In the genomic region with DNA sequence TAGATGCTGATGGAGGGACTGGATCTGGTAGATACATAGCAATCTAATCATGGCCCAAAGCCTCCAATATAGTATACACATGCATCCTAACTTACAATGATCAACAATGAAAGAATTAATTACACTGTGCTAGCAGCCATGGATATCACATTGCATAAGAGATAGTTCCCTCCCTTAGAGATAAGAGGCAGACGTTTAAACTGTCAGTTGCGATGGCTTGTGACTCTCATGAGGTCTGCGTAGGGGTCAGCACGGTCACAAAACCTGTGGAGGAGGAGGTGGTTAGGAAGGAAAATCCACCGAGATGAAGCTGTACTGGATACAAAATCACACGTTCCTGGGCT, we compare ENCODE assay signal across 1 cellular context.
TF ChIP-seq lines count a peak whose summit lies in the region.

No MANE protein-coding gene starts in this region.

TF ChIP-seq in K562, 482 proteins besides CTCF, POLR2A, EP300 and RAD21 (continued from another document and continues in another):
- TF ChIP-seq YY1 (IDR thresholded peaks at IDR 0.05; ENCODE audit: borderline replicate concordance in 1 of 3, control insufficient read depth in 1 of 3, extremely low read depth in 1 of 3, insufficient read depth in 3 of 3, insufficient read length in 1 of 3, insufficient replicate concordance in 2 of 3, low read depth in 1 of 3, low read length in 2 of 3), result no peak
- no peak for TF ChIP-seq ZNF407 (IDR thresholded peaks at IDR 0.05; ENCODE audit: low read depth)
- no peak for TF ChIP-seq HNRNPK (IDR thresholded peaks at IDR 0.05; ENCODE audit: low read depth, low read length, poor library complexity, severe bottlenecking)
- no peak for TF ChIP-seq SFPQ (IDR thresholded peaks at IDR 0.05; ENCODE audit: low read depth, low read length)
- no peak for TF ChIP-seq YBX1 (IDR thresholded peaks at IDR 0.05)
- TF ChIP-seq ADNP (tag; IDR thresholded peaks at IDR 0.05), result no peak
- no peak for TF ChIP-seq BRF1 (IDR thresholded peaks at IDR 0.05; ENCODE audit: borderline replicate concordance, extremely low read depth, insufficient read length)
- no peak for TF ChIP-seq RFX7 (CRISPR knock-in tag; IDR thresholded peaks at IDR 0.05)
- no peak for TF ChIP-seq SREBF2 (CRISPR knock-in tag; IDR thresholded peaks at IDR 0.05)
- no peak for TF ChIP-seq SP2 (IDR thresholded peaks at IDR 0.05; ENCODE audit: extremely low read depth, low read depth, low read length, poor library complexity, severe bottlenecking)
- no peak for TF ChIP-seq BACH1 (tag; IDR thresholded peaks at IDR 0.05)
- TF ChIP-seq, protein P1, sequence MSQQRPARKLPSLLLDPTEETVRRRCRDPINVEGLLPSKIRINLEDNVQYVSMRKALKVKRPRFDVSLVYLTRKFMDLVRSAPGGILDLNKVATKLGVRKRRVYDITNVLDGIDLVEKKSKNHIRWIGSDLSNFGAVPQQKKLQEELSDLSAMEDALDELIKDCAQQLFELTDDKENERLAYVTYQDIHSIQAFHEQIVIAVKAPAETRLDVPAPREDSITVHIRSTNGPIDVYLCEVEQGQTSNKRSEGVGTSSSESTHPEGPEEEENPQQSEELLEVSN (IDR thresholded peaks at IDR 0.05; ENCODE audit: borderline replicate concordance in 1 of 2, extremely low read depth in 1 of 2, insufficient read depth in 1 of 2, insufficient read length in 1 of 2, low read depth in 1 of 2, low read length in 1 of 2, poor library complexity in 1 of 2, severe bottlenecking in 1 of 2), result peak in 1 of 2 experiments; percentile 43
- no peak for TF ChIP-seq HMG20B (CRISPR knock-in tag; IDR thresholded peaks at IDR 0.05)
- TF ChIP-seq GATA2 (CRISPR knock-in tag; IDR thresholded peaks at IDR 0.05), result no peak
- no peak for TF ChIP-seq MAX (CRISPR knock-in tag; IDR thresholded peaks at IDR 0.05)
- TF ChIP-seq KAT8 (IDR thresholded peaks at IDR 0.05; ENCODE audit: low read depth), result no peak
- TF ChIP-seq ARID1B (IDR thresholded peaks at IDR 0.05), result peak; percentile 67
- no peak for TF ChIP-seq XRCC3 (IDR thresholded peaks at IDR 0.05)
- no peak for TF ChIP-seq ZNF175 (CRISPR knock-in tag; IDR thresholded peaks at IDR 0.05; ENCODE audit: low read depth)
- TF ChIP-seq GTF2A2 (tag; IDR thresholded peaks at IDR 0.05), result no peak
- TF ChIP-seq, protein P2, sequence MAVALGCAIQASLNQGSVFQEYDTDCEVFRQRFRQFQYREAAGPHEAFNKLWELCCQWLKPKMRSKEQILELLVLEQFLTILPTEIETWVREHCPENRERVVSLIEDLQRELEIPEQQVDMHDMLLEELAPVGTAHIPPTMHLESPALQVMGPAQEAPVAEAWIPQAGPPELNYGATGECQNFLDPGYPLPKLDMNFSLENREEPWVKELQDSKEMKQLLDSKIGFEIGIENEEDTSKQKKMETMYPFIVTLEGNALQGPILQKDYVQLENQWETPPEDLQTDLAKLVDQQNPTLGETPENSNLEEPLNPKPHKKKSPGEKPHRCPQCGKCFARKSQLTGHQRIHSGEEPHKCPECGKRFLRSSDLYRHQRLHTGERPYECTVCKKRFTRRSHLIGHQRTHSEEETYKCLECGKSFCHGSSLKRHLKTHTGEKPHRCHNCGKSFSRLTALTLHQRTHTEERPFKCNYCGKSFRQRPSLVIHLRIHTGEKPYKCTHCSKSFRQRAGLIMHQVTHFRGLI (CRISPR knock-in tag; IDR thresholded peaks at IDR 0.05), result no peak
- TF ChIP-seq, protein P3, sequence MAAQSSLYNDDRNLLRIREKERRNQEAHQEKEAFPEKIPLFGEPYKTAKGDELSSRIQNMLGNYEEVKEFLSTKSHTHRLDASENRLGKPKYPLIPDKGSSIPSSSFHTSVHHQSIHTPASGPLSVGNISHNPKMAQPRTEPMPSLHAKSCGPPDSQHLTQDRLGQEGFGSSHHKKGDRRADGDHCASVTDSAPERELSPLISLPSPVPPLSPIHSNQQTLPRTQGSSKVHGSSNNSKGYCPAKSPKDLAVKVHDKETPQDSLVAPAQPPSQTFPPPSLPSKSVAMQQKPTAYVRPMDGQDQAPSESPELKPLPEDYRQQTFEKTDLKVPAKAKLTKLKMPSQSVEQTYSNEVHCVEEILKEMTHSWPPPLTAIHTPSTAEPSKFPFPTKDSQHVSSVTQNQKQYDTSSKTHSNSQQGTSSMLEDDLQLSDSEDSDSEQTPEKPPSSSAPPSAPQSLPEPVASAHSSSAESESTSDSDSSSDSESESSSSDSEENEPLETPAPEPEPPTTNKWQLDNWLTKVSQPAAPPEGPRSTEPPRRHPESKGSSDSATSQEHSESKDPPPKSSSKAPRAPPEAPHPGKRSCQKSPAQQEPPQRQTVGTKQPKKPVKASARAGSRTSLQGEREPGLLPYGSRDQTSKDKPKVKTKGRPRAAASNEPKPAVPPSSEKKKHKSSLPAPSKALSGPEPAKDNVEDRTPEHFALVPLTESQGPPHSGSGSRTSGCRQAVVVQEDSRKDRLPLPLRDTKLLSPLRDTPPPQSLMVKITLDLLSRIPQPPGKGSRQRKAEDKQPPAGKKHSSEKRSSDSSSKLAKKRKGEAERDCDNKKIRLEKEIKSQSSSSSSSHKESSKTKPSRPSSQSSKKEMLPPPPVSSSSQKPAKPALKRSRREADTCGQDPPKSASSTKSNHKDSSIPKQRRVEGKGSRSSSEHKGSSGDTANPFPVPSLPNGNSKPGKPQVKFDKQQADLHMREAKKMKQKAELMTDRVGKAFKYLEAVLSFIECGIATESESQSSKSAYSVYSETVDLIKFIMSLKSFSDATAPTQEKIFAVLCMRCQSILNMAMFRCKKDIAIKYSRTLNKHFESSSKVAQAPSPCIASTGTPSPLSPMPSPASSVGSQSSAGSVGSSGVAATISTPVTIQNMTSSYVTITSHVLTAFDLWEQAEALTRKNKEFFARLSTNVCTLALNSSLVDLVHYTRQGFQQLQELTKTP (IDR thresholded peaks at IDR 0.05; ENCODE audit: low read depth in 1 of 2, partially characterized antibody in 2 of 2), result no peak
- no peak for TF ChIP-seq PYGO2 (tag; IDR thresholded peaks at IDR 0.05)
- TF ChIP-seq SPI1 (IDR thresholded peaks at IDR 0.05; ENCODE audit: borderline replicate concordance, low read depth, low read length), result no peak
- TF ChIP-seq TOE1 (IDR thresholded peaks at IDR 0.05; ENCODE audit: borderline replicate concordance), result no peak
- no peak for TF ChIP-seq TOE1 (CRISPR knock-in tag; IDR thresholded peaks at IDR 0.05; ENCODE audit: borderline replicate concordance, low read depth)
- TF ChIP-seq MED1 (CRISPR knock-in tag; IDR thresholded peaks at IDR 0.05; ENCODE audit: borderline replicate concordance), result no peak
- peak; percentile 49; the same call in 1 of the 2 replicates for TF ChIP-seq JUND (IDR thresholded peaks at IDR 0.05; ENCODE audit: borderline replicate concordance, low read depth, low read length)
- peak; percentile 42; the same call in 1 of the 3 replicates for TF ChIP-seq JUND (tag; IDR thresholded peaks at IDR 0.05; ENCODE audit: borderline replicate concordance, low read depth, low read length)
- TF ChIP-seq DACH1 (IDR thresholded peaks at IDR 0.05; ENCODE audit: partially characterized antibody), result no peak
- TF ChIP-seq, protein P4, sequence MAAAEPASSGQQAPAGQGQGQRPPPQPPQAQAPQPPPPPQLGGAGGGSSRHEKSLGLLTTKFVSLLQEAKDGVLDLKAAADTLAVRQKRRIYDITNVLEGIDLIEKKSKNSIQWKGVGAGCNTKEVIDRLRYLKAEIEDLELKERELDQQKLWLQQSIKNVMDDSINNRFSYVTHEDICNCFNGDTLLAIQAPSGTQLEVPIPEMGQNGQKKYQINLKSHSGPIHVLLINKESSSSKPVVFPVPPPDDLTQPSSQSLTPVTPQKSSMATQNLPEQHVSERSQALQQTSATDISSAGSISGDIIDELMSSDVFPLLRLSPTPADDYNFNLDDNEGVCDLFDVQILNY (CRISPR knock-in tag; IDR thresholded peaks at IDR 0.05), result no peak
- TF ChIP-seq AFF4 (CRISPR knock-in tag; IDR thresholded peaks at IDR 0.05), result peak; percentile 72; the same call in 1 of the 2 replicates
- no peak for TF ChIP-seq ZNF316 (IDR thresholded peaks at IDR 0.05)
